Comparison of ENCODE assay signal across 28 cellular contexts in genomic region chr12:96329545-96329944, GRCh38.
A peak's percentile ranks its signal among the peaks of the same experiment; 100 is the strongest.
DNase-seq lines count a peak whose midpoint lies in the region; ATAC-seq and TF ChIP-seq lines count a peak whose summit lies in the region.
"Had no signal": no experiment of that assay in that cellular context is flagged by ENCODE, and none has a peak within 500 bp of the region (broad histone marks: within the 10 kb centered on the region; RNA-seq: fewer than 3 reads in every experiment).

No MANE protein-coding gene starts in this region.

- peaks cover 47% of the 10 kb centered on the region for H3F3A ChIP-seq in SU-DHL-6 (ENCODE audit: insufficient read depth)

- no peaks in the 10 kb centered on the region for H4K20me1 ChIP-seq in SU-DHL-6 (ENCODE audit: low read depth, low read length)

- TF ChIP-seq CTCF in HEK293 (tag by site-specific recombination; IDR thresholded peaks at IDR 0.05) (no peak), SU-DHL-6 (IDR thresholded peaks at IDR 0.05; ENCODE audit: insufficient read depth, low read length, poor library complexity, severe bottlenecking) (no peak)

- H3K27ac ChIP-seq in HEK293 (ENCODE audit: extremely low read depth, low read depth, low read length) (no peak overlapping the region), SU-DHL-6 (ENCODE audit: low read depth, low read length) (peak overlapping the region; percentile 40; the same call in 1 of the 2 replicates)
- peak overlapping the region; percentile 10 for H3K27ac ChIP-seq in naive thymus-derived CD4-positive, alpha-beta T cell (ENCODE audit: low read depth, low read length)
- H3K27ac ChIP-seq: breast epithelium, epithelial cell of prostate, ovary, RWPE1, tibial artery had no signal

- peak overlapping the region; percentile 30 to 91 (median 74) for H3K27ac Mint-ChIP-seq in naive thymus-derived CD4-positive, alpha-beta T cell
- H3K27ac Mint-ChIP-seq: mesothelial cell of epicardium, nephron had no signal

- H3K9me3 Mint-ChIP-seq in naive thymus-derived CD4-positive, alpha-beta T cell: peaks cover 0 to 5% (median 0%) of the 10 kb centered on the region in 11 donors

- CTCF ChIA-PET in HEK293 (lab: Yijun Ruan, JAX): no interaction called here
- CTCF ChIA-PET in naive thymus-derived CD4-positive, alpha-beta T cell (lab: Charles Lee): no interaction called here

- H3K9me3 ChIP-seq in HEK293 (ENCODE audit: control insufficient read depth, insufficient read depth, low read depth, low read length) (no peaks in the 10 kb centered on the region), SU-DHL-6 (ENCODE audit: insufficient read depth, low read length) (no peaks in the 10 kb centered on the region)
- H3K9me3 ChIP-seq in naive thymus-derived CD4-positive, alpha-beta T cell (ENCODE audit: control insufficient read depth in 2 of 3, low read length in 3 of 3): no peaks in the 10 kb centered on the region
- H3K9me3 ChIP-seq: breast epithelium, ovary, tibial artery had no signal

- H2AFZ ChIP-seq in SU-DHL-6 (ENCODE audit: low read depth, low read length, severe bottlenecking): no peak overlapping the region

- H3K4me3 Mint-ChIP-seq in naive thymus-derived CD4-positive, alpha-beta T cell: peak overlapping the region in 6 of 10 donors; percentile 1 to 42 (median 24)
- H3K4me3 Mint-ChIP-seq: activated T-cell treated with anti-CD3 and anti-CD28 coated beads, Interleukin-2, amount 50 U/mL, for 4 hours; mesothelial cell of epicardium; nephron had no signal

- H3K4me1 Mint-ChIP-seq in naive thymus-derived CD4-positive, alpha-beta T cell: peaks cover 46 to 78% (median 66%) of the 10 kb centered on the region in 7 donors
- H3K4me1 Mint-ChIP-seq: mesothelial cell of epicardium, nephron had no signal

- POLR2A ChIA-PET in HEK293 (lab: Yijun Ruan, JAX): no interaction called here
- POLR2A ChIA-PET in naive thymus-derived CD4-positive, alpha-beta T cell (lab: Charles Lee): interaction anchor here (1.2 kb wide), 1 partner anchor 15 kb away, joined by 3 read pairs; no protein-coding TSS in a partner anchor

- peaks cover 62% of the 10 kb centered on the region for H3K79me2 ChIP-seq in SU-DHL-6 (ENCODE audit: insufficient read depth, low read length)

- H3K9me2 ChIP-seq in SU-DHL-6 (replicated peaks; ENCODE audit: insufficient read depth, low read length): no peaks in the 10 kb centered on the region

- no peaks in the 10 kb centered on the region for H3K4me1 ChIP-seq in HEK293 (ENCODE audit: control insufficient read depth, insufficient read depth, low read length)
- peaks cover 9 to 43% of the 10 kb centered on the region in 2 donors for H3K4me1 ChIP-seq in naive thymus-derived CD4-positive, alpha-beta T cell (ENCODE audit: control insufficient read depth in 2 of 2, insufficient read depth in 2 of 2, low read length in 2 of 2)
- H3K4me1 ChIP-seq: tibial artery had no signal

- H3K4me2 ChIP-seq in SU-DHL-6 (ENCODE audit: low read depth, low read length, poor library complexity, severe bottlenecking): no peak overlapping the region

- ATAC-seq in naive thymus-derived CD4-positive, alpha-beta T cell: no peak
- no peak for ATAC-seq in GM18511 (IDR thresholded peaks at IDR 0.05; ENCODE audit: unreplicated experiment)
- ATAC-seq: activated T-cell treated with anti-CD3 and anti-CD28 coated beads, Interleukin-2, amount 50 U/mL, for 4 hours had no signal

- H3K4me3 ChIP-seq in HEK293 (ENCODE audit: low read depth, low read length) (no peak overlapping the region), SU-DHL-6 (ENCODE audit: insufficient read depth, low read length, poor library complexity, severe bottlenecking) (no peak overlapping the region)
- H3K4me3 ChIP-seq in naive thymus-derived CD4-positive, alpha-beta T cell (ENCODE audit: low read length): no peak overlapping the region
- H3K4me3 ChIP-seq: breast epithelium, ovary, tibial artery had no signal

- intact Hi-C loops in naive thymus-derived CD4-positive, alpha-beta T cell (cut with micrococcal nuclease): loop anchor here (2.0 to 5.0 kb wide), 3 partner anchors 13 to 52 kb away; no protein-coding TSS in a partner anchor

- DNase-seq in NOMO-1 treated with DMSO at 0.1 percent for 48 hours (lab: John Stamatoyannopoulos, UW; ENCODE audit: unreplicated experiment) (peak; percentile 25), NOMO-1 treated with dmso at 0.1 percent for 144 hours (lab: John Stamatoyannopoulos, UW; ENCODE audit: unreplicated experiment) (no peak), middle frontal gyrus (ENCODE audit: extremely low spot score, low spot score) (no peak)
- no peak for DNase-seq in naive thymus-derived CD4-positive, alpha-beta T cell
- DNase-seq in activated CD4-positive, alpha-beta T cell treated with anti-CD3 and anti-CD28 coated beads for 4 hours: no peak
- DNase-seq: 8988T; activated naive CD4-positive, alpha-beta T cell; activated T-cell treated with anti-CD3 and anti-CD28 coated beads, Interleukin-2, amount 50 U/mL, for 4 hours; amniotic stem cell; effector CD4-positive, alpha-beta T cell; glutamatergic neuron; HCEC 1CT; islet precursor cell; NCI-H2029; NCI-H526; ovary; small intestine; stimulated activated CD4-positive, alpha-beta T cell treated with anti-CD3 and anti-CD28 coated beads, Interleukin-1b, Interleukin-23, amount 100 ng/mL, for 48 hours; stimulated activated CD8-positive, alpha-beta memory T cell treated with anti-CD3 and anti-CD28 coated beads, Interleukin-4, amount 100 ng/mL, for 48 hours; tibial artery had no signal

- H3K9ac ChIP-seq in SU-DHL-6 (ENCODE audit: low read length): no peak overlapping the region

- H3K27me3 Mint-ChIP-seq in naive thymus-derived CD4-positive, alpha-beta T cell: no peaks in the 10 kb centered on the region

- no peaks in the 10 kb centered on the region for H3K27me3 ChIP-seq in SU-DHL-6 (ENCODE audit: low read length)
- H3K27me3 ChIP-seq in naive thymus-derived CD4-positive, alpha-beta T cell (ENCODE audit: control insufficient read depth in 2 of 2, insufficient read depth in 2 of 2, low read length in 2 of 2): no peaks in the 10 kb centered on the region
- H3K27me3 ChIP-seq: breast epithelium, ovary, tibial artery had no signal

- H3K36me3 ChIP-seq in HEK293 (ENCODE audit: control insufficient read depth in 2 of 2, insufficient read depth in 1 of 2, low read length in 2 of 2) (no peaks in the 10 kb centered on the region; a peak in 1 of 3 replicates), SU-DHL-6 (ENCODE audit: low read length) (peaks cover 15% of the 10 kb centered on the region)
- H3K36me3 ChIP-seq in naive thymus-derived CD4-positive, alpha-beta T cell (ENCODE audit: control insufficient read depth in 2 of 3, insufficient read depth in 3 of 3, low read length in 3 of 3): peaks cover 0 to 4% (median 3%) of the 10 kb centered on the region in 3 experiments
- H3K36me3 ChIP-seq: breast epithelium, ovary had no signal

- peaks cover 0 to 28% (median 5%) of the 10 kb centered on the region in 5 donors for H3K36me3 Mint-ChIP-seq in naive thymus-derived CD4-positive, alpha-beta T cell

TF ChIP-seq in HEK293, 187 proteins besides CTCF, POLR2A, EP300 and RAD21:
- TF ChIP-seq PRDM6 (tag by site-specific recombination; IDR thresholded peaks at IDR 0.05) (0 out of 2 replicates have a peak, but pooled peaks have one; percentile 21), MEIS1 (CRISPR knock-in tag; IDR thresholded peaks at IDR 0.05; ENCODE audit: borderline replicate concordance) (no peak)
